ENCODE assay signal across 19 cellular contexts in the genomic region with DNA sequence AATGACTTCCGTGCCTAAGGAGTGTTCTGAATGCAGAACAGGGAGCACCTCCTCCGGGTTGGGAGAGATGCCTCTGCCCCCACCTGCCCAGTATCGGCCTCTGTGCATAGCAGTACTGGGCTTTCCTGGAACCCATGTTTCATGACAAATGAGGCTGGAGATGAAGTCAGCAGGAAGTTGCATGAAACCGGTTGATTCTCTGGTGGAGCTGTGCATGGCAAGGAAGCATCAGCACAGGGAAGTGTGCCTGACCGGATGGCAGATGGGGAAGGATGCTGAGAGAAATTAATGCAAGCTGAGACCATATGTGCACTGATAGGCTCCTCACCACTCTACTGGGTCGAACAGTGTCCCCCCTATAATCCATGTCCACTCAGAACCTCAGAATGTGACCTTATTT.
DNase-seq lines count a peak whose midpoint lies in the region; ATAC-seq, FAIRE-seq and TF ChIP-seq lines count a peak whose summit lies in the region.
"Had no signal": no experiment of that assay in that cellular context is flagged by ENCODE, and none has a peak within 500 bp of the region (broad histone marks: within the 10 kb centered on the region; RNA-seq: fewer than 3 reads in every experiment).

No MANE protein-coding gene starts in this region.

- TF ChIP-seq CTCF in RWPE2 (IDR thresholded peaks at IDR 0.05; ENCODE audit: poor library complexity, severe bottlenecking), result no peak
- no peak for TF ChIP-seq CTCF in stomach (IDR thresholded peaks at IDR 0.05)

- H3K4me3 ChIP-seq in RWPE2 (ENCODE audit: severe bottlenecking), result no peak overlapping the region
- H3K4me3 ChIP-seq in stomach, result no peak overlapping the region
- H3K4me3 ChIP-seq: GM12878 had no signal

- H3K36me3 ChIP-seq in RWPE2 (ENCODE audit: low read depth), result no peaks in the 10 kb centered on the region
- H3K36me3 ChIP-seq in stomach, result no peaks in the 10 kb centered on the region

- TF ChIP-seq POLR2A in stomach (IDR thresholded peaks at IDR 0.05), result no peak

- H3K4me1 ChIP-seq in RWPE2 (ENCODE audit: insufficient read depth, poor library complexity, severe bottlenecking), result no peaks in the 10 kb centered on the region
- H3K4me1 ChIP-seq in stomach, result no peaks in the 10 kb centered on the region
- H3K4me1 ChIP-seq: Caco-2 had no signal

- H3K27me3 ChIP-seq in RWPE2 (ENCODE audit: insufficient read depth, poor library complexity, severe bottlenecking), result peaks cover 18% of the 10 kb centered on the region
- peaks cover 0 to 40% (median 0%) of the 10 kb centered on the region in 3 donors for H3K27me3 ChIP-seq in stomach

- H3K27me3 Mint-ChIP-seq in stimulated activated naive CD8-positive, alpha-beta T cell treated with anti-CD3 and anti-CD28 coated beads, Interleukin-15, amount 100 ng/mL, for 72 hours, result peaks cover 8% of the 10 kb centered on the region
- H3K27me3 Mint-ChIP-seq: B cell; CD4-positive, alpha-beta T cell had no signal

- intact Hi-C loops in stomach (cut with DNase I; ENCODE audit: low total_unique reads), result no loop called here

- H3K9me3 ChIP-seq in RWPE2 (ENCODE audit: severe bottlenecking), result no peaks in the 10 kb centered on the region
- no peaks in the 10 kb centered on the region for H3K9me3 ChIP-seq in stomach
- H3K9me3 ChIP-seq: Caco-2, SK-N-SH had no signal

- ATAC-seq in RWPE2 (ENCODE audit: low read depth), result no peak
- no peak for ATAC-seq in stimulated activated naive CD8-positive, alpha-beta T cell treated with anti-CD3 and anti-CD28 coated beads, Interleukin-15, amount 100 ng/mL, for 72 hours
- ATAC-seq: GM12878, Panc1 had no signal

- H3K27ac ChIP-seq in RWPE2 (ENCODE audit: poor library complexity, severe bottlenecking) (no peak overlapping the region), stomach (no peak overlapping the region)

- WGBS in stomach, 5 donors, result 72 to 85% (median 80%) methylated on average over 6 of the region's 6 CpGs

- peak; percentile 93 for FAIRE-seq in HTR-8/SVneo (lab: Jason Lieb, UNC)
- FAIRE-seq: GM12878, GM19239 had no signal

- no peak overlapping the region for H3K27ac Mint-ChIP-seq in stimulated activated naive CD8-positive, alpha-beta T cell treated with anti-CD3 and anti-CD28 coated beads, Interleukin-15, amount 100 ng/mL, for 72 hours
- H3K27ac Mint-ChIP-seq: B cell; CD4-positive, alpha-beta T cell; H9 had no signal

- no peak for TF ChIP-seq EP300 in stomach (IDR thresholded peaks at IDR 0.05)

- peak; percentile 14 for DNase-seq in SIG-M5 treated with dmso at 0.1 percent for 504 hours (lab: John Stamatoyannopoulos, UW; ENCODE audit: unreplicated experiment)
- DNase-seq in SIG-M5 (lab: John Stamatoyannopoulos, UW), result no peak
- no peak for DNase-seq in HTR-8/SVneo (ENCODE audit: insufficient read length, low spot score)
- peak; percentile 68 for DNase-seq in RWPE2 (ENCODE audit: low spot score)
- peak; percentile 15 for DNase-seq in stomach
- no peak for DNase-seq in stimulated activated naive CD4-positive, alpha-beta T cell (lab: John Stamatoyannopoulos, UW)
- no peak for DNase-seq in stimulated activated naive CD8-positive, alpha-beta T cell treated with anti-CD3 and anti-CD28 coated beads, Interleukin-15, amount 100 ng/mL, for 72 hours
- DNase-seq: CD4-positive, alpha-beta T cell; H9; NCI-H1417 treated with DMSO at 0.1 percent for 48 hours; NCI-H1930; NCI-H226; NCI-H526; SK-N-SH had no signal

- no peaks in the 10 kb centered on the region for H3K4me1 Mint-ChIP-seq in stimulated activated naive CD8-positive, alpha-beta T cell treated with anti-CD3 and anti-CD28 coated beads, Interleukin-15, amount 100 ng/mL, for 72 hours
- H3K4me1 Mint-ChIP-seq: B cell, H9 had no signal

- no peak overlapping the region for H3K4me3 Mint-ChIP-seq in stimulated activated naive CD8-positive, alpha-beta T cell treated with anti-CD3 and anti-CD28 coated beads, Interleukin-15, amount 100 ng/mL, for 72 hours
- H3K4me3 Mint-ChIP-seq: B cell; CD4-positive, alpha-beta T cell; H9 had no signal

- no peaks in the 10 kb centered on the region for H3K9me3 Mint-ChIP-seq in stimulated activated naive CD8-positive, alpha-beta T cell treated with anti-CD3 and anti-CD28 coated beads, Interleukin-15, amount 100 ng/mL, for 72 hours
- H3K9me3 Mint-ChIP-seq: CD4-positive, alpha-beta T cell; H9 had no signal

Comparison
In these comparisons a context has a peak if more than half of its experiments do, and no peak if none do; other contexts are left out.
1. DNase-seq: peak in SIG-M5 treated with dmso at 0.1 percent for 504 hours (single experiment), RWPE2 (single experiment) and stomach (single experiment); none in SIG-M5 (single experiment), HTR-8/SVneo (single experiment), stimulated activated naive CD4-positive, alpha-beta T cell (0 of 6) and stimulated activated naive CD8-positive, alpha-beta T cell treated with anti-CD3 and anti-CD28 coated beads, Interleukin-15, amount 100 ng/mL, for 72 hours (0 of 2).